ENCODE assay signal across 13 cellular contexts in the genomic region with DNA sequence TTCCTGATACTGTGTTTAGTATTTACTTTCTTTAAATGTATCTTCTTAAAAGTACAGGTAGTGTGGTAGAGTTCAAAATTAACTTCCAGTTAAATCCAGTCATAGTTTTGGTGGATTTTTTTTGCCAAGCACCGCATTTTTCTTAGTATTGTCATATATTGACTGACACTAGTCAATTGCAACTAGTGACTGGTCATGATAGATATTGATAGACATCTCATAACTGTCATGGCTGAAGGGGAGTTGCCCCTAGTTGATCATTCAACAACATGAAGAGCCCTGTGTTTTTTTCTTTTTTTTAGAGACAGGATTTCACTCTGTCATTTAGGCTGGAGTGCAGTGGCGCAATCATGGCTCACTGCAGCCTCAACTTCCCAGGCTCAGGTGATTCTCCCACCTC. TPM values are rescaled to one million over a fixed set of nuclear protein-coding genes. Genes with fewer than 3 reads are reported as not detected.
DNase-seq lines count a peak whose midpoint lies in the region; ATAC-seq, FAIRE-seq and TF ChIP-seq lines count a peak whose summit lies in the region.
"Had no signal": no experiment of that assay in that cellular context is flagged by ENCODE, and none has a peak within 500 bp of the region (broad histone marks: within the 10 kb centered on the region; RNA-seq: fewer than 3 reads in every experiment).

No MANE protein-coding gene starts in this region.

- H4K20me1 ChIP-seq in GM12878 (ENCODE audit: control insufficient read depth, insufficient read depth) (no peaks in the 10 kb centered on the region), osteoblast (ENCODE audit: insufficient read depth, low read length) (no peaks in the 10 kb centered on the region)

- no peaks in the 10 kb centered on the region for H3K27me3 ChIP-seq in HUES6 (ENCODE audit: control insufficient read depth, insufficient read depth, low read length)
- no peaks in the 10 kb centered on the region for H3K27me3 ChIP-seq in GM12878 (replicated peaks in 1 of 2; ENCODE audit: control insufficient read depth in 2 of 2, insufficient read depth in 2 of 2, low read length in 1 of 2)
- no peaks in the 10 kb centered on the region for H3K27me3 ChIP-seq in osteoblast (ENCODE audit: insufficient read depth, low read length)
- H3K27me3 ChIP-seq: thyroid gland had no signal

- H3K4me3 ChIP-seq in HUES6 (ENCODE audit: low read depth, low read length): no peak overlapping the region
- peak overlapping the region; percentile 62; the same call in 1 of the 2 replicates for H3K4me3 ChIP-seq in GM12878
- H3K4me3 ChIP-seq in osteoblast (ENCODE audit: insufficient read depth, low read length): no peak overlapping the region
- H3K4me3 ChIP-seq: thyroid gland had no signal

- H3K36me3 ChIP-seq in HUES6 (ENCODE audit: control insufficient read depth, insufficient read depth, low read length) (no peaks in the 10 kb centered on the region), GM12878 (ENCODE audit: control insufficient read depth in 2 of 2, insufficient read depth in 2 of 2, low read length in 1 of 2) (no peaks in the 10 kb centered on the region), osteoblast (ENCODE audit: insufficient read depth, low read length) (no peaks in the 10 kb centered on the region)
- H3K36me3 ChIP-seq: thyroid gland had no signal

- FAIRE-seq in GM12878 (lab: Jason Lieb, UNC): no peak

- ATAC-seq in GM12878: peak; percentile 11; the same call in 1 of the 3 replicates

- DNase-seq in GM12878 (ENCODE audit: low read depth, low spot score) (no peak), osteoblast (ENCODE audit: insufficient read length, low spot score, missing footprints) (no peak), anterior cingulate cortex (lab: John Stamatoyannopoulos, UW) (no peak), GM20000 (ENCODE audit: low spot score) (no peak), iPS-NIHi7 (ENCODE audit: extremely low spot score) (no peak)
- no peak for DNase-seq in stimulated activated CD4-positive, alpha-beta T cell treated with anti-CD3 and anti-CD28 coated beads, Interleukin-2, amount 100 ng/mL, for 24 hours
- DNase-seq: activated CD8-positive, alpha-beta memory T cell treated with anti-CD3 and anti-CD28 coated beads, Interleukin-2, amount 50 U/mL, for 48 hours; hypothalamus; NCI-H2227 treated with DMSO at 0.1 percent for 48 hours; thyroid gland had no signal

- H3K79me2 ChIP-seq in GM12878 (ENCODE audit: control insufficient read depth, insufficient read depth, low read length) (peaks cover 87% of the 10 kb centered on the region), osteoblast (ENCODE audit: insufficient read depth, low read length) (peaks cover 74% of the 10 kb centered on the region)

- in situ Hi-C loops in GM12878 (cut with MboI): no loop called here

- POLR2A ChIA-PET in GM12878 (lab: Charles Lee): interaction anchor here (1.0 to 6.5 kb wide), 4 partner anchors 17 to 54 kb away, joined by 3 to 118 read pairs (median 10); a partner anchor contains a TSS

- intact Hi-C loops in GM12878 (cut with micrococcal nuclease; ENCODE audit: unreplicated experiment): loop anchor here (2.0 to 10.0 kb wide), 2 partner anchors 17 to 57 kb away; a partner anchor contains a TSS

- H2AFZ ChIP-seq in GM12878 (ENCODE audit: control insufficient read depth, low read depth, low read length) (no peak overlapping the region), osteoblast (ENCODE audit: low read length) (no peak overlapping the region)

- H3K9ac ChIP-seq in HUES6 (ENCODE audit: low read length) (no peak overlapping the region), GM12878 (ENCODE audit: control insufficient read depth, insufficient read depth, low read length) (peak overlapping the region; percentile 36)
- H3K9ac ChIP-seq: KMS-11 had no signal

- TF ChIP-seq RAD21 in GM12878 (IDR thresholded peaks at IDR 0.05; ENCODE audit: insufficient read depth, low read depth, low read length): no peak

- H3K27ac ChIP-seq in C4-2B (peak overlapping the region; percentile 86), HUES6 (ENCODE audit: low read depth, low read length) (0 out of 2 replicates have a peak overlapping the region, but pooled peaks have one; percentile 43), GM12878 (ENCODE audit: control insufficient read depth, insufficient read depth) (peak overlapping the region; percentile 87), osteoblast (ENCODE audit: low read depth, low read length) (peak overlapping the region; percentile 92)
- H3K27ac ChIP-seq: KMS-11 had no signal

- TF ChIP-seq POLR2A in GM12878 (IDR thresholded peaks at IDR 0.05; ENCODE audit: low read depth, low read length): no peak

- no peak for TF ChIP-seq CTCF in C4-2B (conservative IDR thresholded peaks at IDR 0.05)
- no peak for TF ChIP-seq CTCF in GM12878 (IDR thresholded peaks at IDR 0.05 in 2 of 3, conservative IDR thresholded peaks at IDR 0.05 in 1 of 3; ENCODE audit: control insufficient read depth in 2 of 3, extremely low read depth in 1 of 3, insufficient read depth in 1 of 3, low read depth in 3 of 3, low read length in 3 of 3)
- no peak for TF ChIP-seq CTCF in osteoblast (IDR thresholded peaks at IDR 0.05; ENCODE audit: extremely low read depth, low read depth, low read length)
- no peak for TF ChIP-seq CTCF in GM20000 (IDR thresholded peaks at IDR 0.05; ENCODE audit: extremely low read depth, missing control alignments)

- CTCF ChIA-PET in GM12878 (lab: Yijun Ruan, JAX): interaction anchor here (0.6 to 9.3 kb wide), 5 partner anchors 9 to 27 kb away, joined by 3 to 90 read pairs (median 4); no protein-coding TSS in a partner anchor

- 96% methylated on average over 2 of the region's 2 CpGs for WGBS in GM12878 (ENCODE audit: insufficient coverage, insufficient replicate concordance, low lambda C conversion rate, missing lambda C conversion rate)

- H3K9me3 ChIP-seq in HUES6 (ENCODE audit: control insufficient read depth, insufficient read depth, low read depth, low read length): no peaks in the 10 kb centered on the region
- H3K9me3 ChIP-seq in GM12878 (replicated peaks; ENCODE audit: control insufficient read depth, insufficient read depth, low read length): no peaks in the 10 kb centered on the region
- H3K9me3 ChIP-seq in osteoblast (ENCODE audit: low read depth, low read length): no peaks in the 10 kb centered on the region
- H3K9me3 ChIP-seq: thyroid gland had no signal

- H3K4me1 ChIP-seq in HUES6 (ENCODE audit: control insufficient read depth, insufficient read depth, low read length) (peaks cover 16% of the 10 kb centered on the region), GM12878 (ENCODE audit: control insufficient read depth, insufficient read depth, low read length) (peaks cover 46% of the 10 kb centered on the region), osteoblast (ENCODE audit: insufficient read depth, low read length) (peaks cover 28% of the 10 kb centered on the region)

- SMC1A ChIA-PET in GM12878 (lab: Charles Lee; ENCODE audit: uncharacterized antibody, unreplicated experiment): interaction anchor here (1.0 to 12.3 kb wide), 7 partner anchors 10 to 64 kb away, joined by 3 to 252 read pairs (median 6); a partner anchor contains a TSS

- H3K4me2 ChIP-seq in GM12878 (ENCODE audit: control insufficient read depth, insufficient read depth) (peak overlapping the region; percentile 78), osteoblast (ENCODE audit: insufficient read depth, low read length) (no peak overlapping the region)
- H3K4me2 ChIP-seq: KMS-11 had no signal

- RAD21 ChIA-PET in GM12878 (lab: Charles Lee; ENCODE audit: unreplicated experiment): interaction anchor here (1.1 to 2.1 kb wide), 8 partner anchors 9 to 191 kb away, joined by 3 to 23 read pairs (median 6); a partner anchor contains a TSS

- no TSS peak for BruUV-seq in GM12878 (replicated peaks; lab: Mats Ljungman, UMichigan)

- TF ChIP-seq EP300 in GM12878 (IDR thresholded peaks at IDR 0.05; ENCODE audit: borderline replicate concordance in 1 of 2, control insufficient read depth in 1 of 2, low read depth in 2 of 2, low read length in 2 of 2): no peak

RNA-seq across cellular contexts. Expression of a gene that starts 22.1 kb away (rescaled TPM):
- 40.8 and 42.3 TPM in 2 replicates for total RNA-seq in GM12878 (2013; cell fraction: nucleolus; rRNA removed)
- 52.0 and 71.2 TPM in 2 replicates for total RNA-seq in GM12878 (2014; rRNA removed)
- 98.5 and 104 TPM in 2 replicates for total RNA-seq in GM12878 (2014; rRNA removed; fragmentation: Illumina TruSeq; extraction: Trizol)
- total RNA-seq in GM12878 (2021): 71.7 and 73.1 TPM in 2 replicates
- polyA plus RNA-seq in GM12878 (2011; ENCODE audit: low read depth): 23.3 TPM
- 76.0 and 120 TPM in 2 replicates for polyA plus RNA-seq in GM12878 (2011; rRNA removed)
- polyA plus RNA-seq in GM12878 (2011; cell fraction: cytosol; rRNA removed): 25.1 and 48.1 TPM in 2 replicates
- polyA plus RNA-seq in GM12878 (2011; cell fraction: nucleus; rRNA removed): 32.8 and 39.5 TPM in 2 replicates
- 47.5 and 47.8 TPM in 2 replicates for polyA plus RNA-seq in GM12878 (2012)
- 76.4 and 123 TPM in 2 replicates for polyA plus RNA-seq in GM12878 (2014; fragmentation: Illumina TruSeq; extraction: Trizol)
- 10 to 100 TPM; 17.8 to 26.0 TPM for polyA plus RNA-seq in GM12878 (2014; fragmentation: Nextera tagmentation; extraction: Ambion mirVana)
- polyA plus RNA-seq in GM12878 (2014; rRNA removed): 49.0 and 53.4 TPM in 2 replicates
- polyA plus RNA-seq in GM12878 (2016; fragmentation: Nextera tagmentation; extraction: Ambion mirVana): 10 to 100 TPM; 64.0 to 66.3 TPM
- polyA minus RNA-seq in GM12878 (2011; rRNA and poly(A)+ RNA removed): 71.1 and 79.5 TPM in 2 replicates
- 107 and 133 TPM in 2 replicates for polyA minus RNA-seq in GM12878 (2011; cell fraction: cytosol; rRNA and poly(A)+ RNA removed)
- 11.1 and 13.0 TPM in 2 replicates for polyA minus RNA-seq in GM12878 (2011; cell fraction: nucleus; rRNA and poly(A)+ RNA removed)
- total RNA-seq in osteoblast: 55.7 and 57.5 TPM in 2 replicates

RNA-seq across cellular contexts. Expression of a gene that starts 54.3 kb away (rescaled TPM):
- total RNA-seq in GM12878 (2013; cell fraction: nucleolus; rRNA removed): 60.8 and 66.7 TPM in 2 replicates
- 141 and 166 TPM in 2 replicates for total RNA-seq in GM12878 (2014; rRNA removed)
- total RNA-seq in GM12878 (2014; rRNA removed; fragmentation: Illumina TruSeq; extraction: Trizol): 169 and 170 TPM in 2 replicates
- total RNA-seq in GM12878 (2021): 144 and 145 TPM in 2 replicates
- polyA plus RNA-seq in GM12878 (2011; ENCODE audit: low read depth): 70.4 TPM
- 265 and 363 TPM in 2 replicates for polyA plus RNA-seq in GM12878 (2011; rRNA removed)
- 107 and 134 TPM in 2 replicates for polyA plus RNA-seq in GM12878 (2011; cell fraction: cytosol; rRNA removed)
- 65.9 and 76.8 TPM in 2 replicates for polyA plus RNA-seq in GM12878 (2011; cell fraction: nucleus; rRNA removed)
- polyA plus RNA-seq in GM12878 (2012): 162 and 187 TPM in 2 replicates
- 133 and 151 TPM in 2 replicates for polyA plus RNA-seq in GM12878 (2014; fragmentation: Illumina TruSeq; extraction: Trizol)
- polyA plus RNA-seq in GM12878 (2014; fragmentation: Nextera tagmentation; extraction: Ambion mirVana): 100 to 1,000 TPM; 468 to 596 TPM
- polyA plus RNA-seq in GM12878 (2014; rRNA removed): 157 and 175 TPM in 2 replicates
- 100 to 1,000 TPM; 968 to 970 TPM for polyA plus RNA-seq in GM12878 (2016; fragmentation: Nextera tagmentation; extraction: Ambion mirVana)
- 31.7 and 43.2 TPM in 2 replicates for polyA minus RNA-seq in GM12878 (2011; rRNA and poly(A)+ RNA removed)
- polyA minus RNA-seq in GM12878 (2011; cell fraction: cytosol; rRNA and poly(A)+ RNA removed): 19.0 and 24.1 TPM in 2 replicates
- polyA minus RNA-seq in GM12878 (2011; cell fraction: nucleus; rRNA and poly(A)+ RNA removed): 21.6 and 30.4 TPM in 2 replicates
- 263 and 281 TPM in 2 replicates for total RNA-seq in osteoblast
